Comparison of ENCODE assay signal across 24 cellular contexts in genomic region chr5:174555726-174556125, GRCh38.
DNase-seq lines count a peak whose midpoint lies in the region; FAIRE-seq lines count a peak whose summit lies in the region.
"Had no signal": no experiment of that assay in that cellular context is flagged by ENCODE, and none has a peak within 500 bp of the region (broad histone marks: within the 10 kb centered on the region; RNA-seq: fewer than 3 reads in every experiment).

No MANE protein-coding gene starts in this region.

- intact Hi-C loops in activated naive CD4-positive, alpha-beta T cell treated with anti-CD3 and anti-CD28 coated beads for 36 hours (cut with micrococcal nuclease), result no loop called here

- H3K4me3 Mint-ChIP-seq in activated naive CD4-positive, alpha-beta T cell treated with anti-CD3 and anti-CD28 coated beads for 36 hours, result no peak overlapping the region
- H3K4me3 Mint-ChIP-seq: CD14-positive monocyte; CD4-positive, alpha-beta T cell; CD8-positive, alpha-beta memory T cell; GM23338; H9; HFFc6 had no signal

- no peaks in the 10 kb centered on the region for H3K36me3 Mint-ChIP-seq in activated naive CD4-positive, alpha-beta T cell treated with anti-CD3 and anti-CD28 coated beads for 36 hours (ENCODE audit: low read depth)
- H3K36me3 Mint-ChIP-seq: CD14-positive monocyte; CD8-positive, alpha-beta memory T cell had no signal

- no peaks in the 10 kb centered on the region for H3K4me1 Mint-ChIP-seq in activated naive CD4-positive, alpha-beta T cell treated with anti-CD3 and anti-CD28 coated beads for 36 hours (ENCODE audit: low read depth)
- H3K4me1 Mint-ChIP-seq: CD14-positive monocyte; CD8-positive, alpha-beta memory T cell had no signal

- no peak for FAIRE-seq in frontal cortex (lab: Jason Lieb, UNC)
- FAIRE-seq: A549, D721Med, GM12891, GM18507 had no signal

- H3K9me3 Mint-ChIP-seq in activated naive CD4-positive, alpha-beta T cell treated with anti-CD3 and anti-CD28 coated beads for 36 hours, result peaks cover 3% of the 10 kb centered on the region
- H3K9me3 Mint-ChIP-seq: CD4-positive, alpha-beta T cell; GM23338 had no signal

- peak; percentile 55 for DNase-seq in ELF-1 (ENCODE audit: low read depth, low spot score)
- DNase-seq in MV-4-11 (lab: John Stamatoyannopoulos, UW), result peak; percentile 24
- peak; percentile 58 for DNase-seq in islet precursor cell
- DNase-seq in NCI-H2227 (lab: John Stamatoyannopoulos, UW; ENCODE audit: unreplicated experiment), result no peak
- DNase-seq in frontal cortex (ENCODE audit: low spot score in 2 of 2), result no peak
- DNase-seq in activated naive CD4-positive, alpha-beta T cell treated with anti-CD3 and anti-CD28 coated beads for 36 hours, result no peak
- DNase-seq: 8988T; ACHN; AML-193; BE2C; CD4-positive, alpha-beta T cell; CD8-positive, alpha-beta memory T cell; DMS 273 treated with DMSO at 0.1 percent for 48 hours; DMS79; EL; GF-D8; H9; HFFc6 had no signal

- no peak overlapping the region for H3K27ac Mint-ChIP-seq in activated naive CD4-positive, alpha-beta T cell treated with anti-CD3 and anti-CD28 coated beads for 36 hours
- H3K27ac Mint-ChIP-seq: CD14-positive monocyte; CD4-positive, alpha-beta T cell; CD8-positive, alpha-beta memory T cell; GM23338; H9; HFFc6 had no signal

- peaks cover 2% of the 10 kb centered on the region for H3K27me3 Mint-ChIP-seq in activated naive CD4-positive, alpha-beta T cell treated with anti-CD3 and anti-CD28 coated beads for 36 hours (ENCODE audit: low read depth)
- H3K27me3 Mint-ChIP-seq: CD8-positive, alpha-beta memory T cell had no signal

- CTCF ChIA-PET in activated naive CD4-positive, alpha-beta T cell treated with anti-CD3 and anti-CD28 coated beads for 36 hours (lab: Charles Lee), result no interaction called here

Comparison
In these comparisons a context has a peak if more than half of its experiments do, and no peak if none do; other contexts are left out.
1. DNase-seq: peak in ELF-1 (single experiment), MV-4-11 (single experiment) and islet precursor cell (single experiment); none in NCI-H2227 (single experiment), frontal cortex (0 of 2) and activated naive CD4-positive, alpha-beta T cell treated with anti-CD3 and anti-CD28 coated beads for 36 hours (single experiment).